10 cellular contexts compared by ENCODE assay signal in the genomic region with DNA sequence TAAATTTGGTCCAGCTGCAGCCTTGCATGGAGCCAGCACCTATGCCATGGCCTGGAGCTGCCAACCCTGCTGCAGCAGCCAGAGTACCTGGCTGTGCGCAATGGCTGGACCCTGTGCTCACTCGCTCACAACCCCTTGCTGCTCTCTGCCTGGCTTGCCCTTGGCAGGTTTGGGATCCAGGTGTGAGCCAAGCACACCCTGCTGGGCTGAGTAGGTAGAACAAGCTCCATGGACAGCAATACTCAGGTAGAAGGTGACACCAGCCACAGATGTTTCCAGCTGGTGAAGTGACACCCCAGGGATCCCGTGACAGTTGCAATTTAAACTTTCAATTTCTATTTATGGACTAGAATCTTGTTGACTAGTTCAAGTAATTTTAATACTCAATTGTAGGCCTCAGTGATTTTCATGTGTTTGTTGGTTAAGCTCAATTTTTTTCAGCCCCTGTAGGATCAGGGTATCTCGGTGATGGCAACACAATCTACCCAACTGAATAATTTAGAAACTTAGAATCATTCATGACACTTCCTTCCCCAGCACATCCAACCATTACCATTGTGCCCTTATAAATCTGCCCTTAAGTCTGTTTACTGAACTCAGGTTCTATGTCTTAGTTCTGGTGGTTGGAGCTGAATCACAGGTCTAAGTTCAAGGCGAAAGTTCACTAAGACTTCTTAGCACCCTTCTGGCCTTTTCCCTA.
DNase-seq lines count a peak whose midpoint lies in the region; ATAC-seq, FAIRE-seq and TF ChIP-seq lines count a peak whose summit lies in the region.
"Had no signal": no experiment of that assay in that cellular context is flagged by ENCODE, and none has a peak within 500 bp of the region (broad histone marks: within the 10 kb centered on the region; RNA-seq: fewer than 3 reads in every experiment).

No MANE protein-coding gene starts in this region.

- H3K9me2 ChIP-seq in OCI-LY7 (ENCODE audit: insufficient read depth, low read length) = no peaks in the 10 kb centered on the region

- no peak for TF ChIP-seq EP300 in gastroesophageal sphincter (IDR thresholded peaks at IDR 0.05)

- TF ChIP-seq CTCF in C4-2B (conservative IDR thresholded peaks at IDR 0.05) = peak; percentile 14
- peak; percentile 61 for TF ChIP-seq CTCF in OCI-LY7 (conservative IDR thresholded peaks at IDR 0.05; ENCODE audit: low read length)
- no peak for TF ChIP-seq CTCF in gastroesophageal sphincter (IDR thresholded peaks at IDR 0.05)

- no TSS peak for BruUV-seq in OCI-LY7 (replicated peaks; lab: Mats Ljungman, UMichigan)

- no peaks in the 10 kb centered on the region for H3K79me2 ChIP-seq in OCI-LY7 (ENCODE audit: insufficient read depth, low read depth, low read length)

- 86 to 97% methylated on average over 1 to 3 of the region's 5 CpGs for WGBS in gastroesophageal sphincter (ENCODE audit: low coverage in 1 of 2), 2 donors

- POLR2A ChIA-PET in OCI-LY7 (lab: Charles Lee) = interaction anchor here (0.6 to 1.4 kb wide), 4 partner anchors 10 to 425 kb away, joined by 3 read pairs; no protein-coding TSS in a partner anchor

- H3K27me3 ChIP-seq in gastroesophageal sphincter = peaks cover under 1% of the 10 kb centered on the region
- H3K27me3 ChIP-seq: vagina had no signal

- H3K4me1 ChIP-seq in OCI-LY7 (ENCODE audit: insufficient read depth, low read length, poor library complexity, severe bottlenecking) (peaks cover 32% of the 10 kb centered on the region), gastroesophageal sphincter (no peaks in the 10 kb centered on the region)
- H3K4me1 ChIP-seq: HAP-1, vagina had no signal

- H3K36me3 ChIP-seq in OCI-LY7 (ENCODE audit: insufficient read depth, low read length) = peaks cover 11% of the 10 kb centered on the region; the same call in 1 of the 2 replicates
- no peaks in the 10 kb centered on the region for H3K36me3 ChIP-seq in gastroesophageal sphincter
- H3K36me3 ChIP-seq: HAP-1, vagina had no signal

- H3K27ac ChIP-seq in C4-2B (no peak overlapping the region), OCI-LY7 (ENCODE audit: low read depth, low read length, poor library complexity, severe bottlenecking) (peak overlapping the region; percentile 68), gastroesophageal sphincter (no peak overlapping the region)
- H3K27ac ChIP-seq: vagina had no signal

- TF ChIP-seq POLR2A in gastroesophageal sphincter (IDR thresholded peaks at IDR 0.05) = no peak

- peak overlapping the region; percentile 47; the same call in 1 of the 2 replicates for H2AFZ ChIP-seq in OCI-LY7 (ENCODE audit: low read length)

- peak; percentile 65 for DNase-seq in OCI-LY7 (ENCODE audit: low spot score)
- no peak for DNase-seq in NCI-H187 treated with DMSO at 0.1 percent for 48 hours (lab: John Stamatoyannopoulos, UW)
- DNase-seq in RCC 7860 (ENCODE audit: low spot score) = no peak
- no peak for DNase-seq in ecto neural progenitor cell (ENCODE audit: low spot score)

- H3K4me2 ChIP-seq in OCI-LY7 (ENCODE audit: low read length) = peak overlapping the region; percentile 28

- ATAC-seq in GM19467 (IDR thresholded peaks at IDR 0.05; ENCODE audit: unreplicated experiment) (peak; percentile 73), esophagus mucosa (peak; percentile 72), gastroesophageal sphincter (no peak)

- FAIRE-seq in RCC 7860 (lab: Jason Lieb, UNC) = no peak

- H4K20me1 ChIP-seq in OCI-LY7 (ENCODE audit: insufficient read depth, low read length) = no peaks in the 10 kb centered on the region

- intact Hi-C loops in OCI-LY7 (cut with micrococcal nuclease; ENCODE audit: unreplicated experiment) = loop anchor here (5.0 to 10.0 kb wide), 2 partner anchors 228 to 360 kb away; no protein-coding TSS in a partner anchor

- CTCF ChIA-PET in OCI-LY7 (lab: Charles Lee; ENCODE audit: unreplicated experiment) = no interaction called here

- H3K9me3 ChIP-seq in OCI-LY7 (ENCODE audit: low read length) = peaks cover 13% of the 10 kb centered on the region
- H3K9me3 ChIP-seq in gastroesophageal sphincter = no peaks in the 10 kb centered on the region
- H3K9me3 ChIP-seq: HAP-1, vagina had no signal

- H3K4me3 ChIP-seq in OCI-LY7 (ENCODE audit: low read depth, low read length, poor library complexity, severe bottlenecking) (no peak overlapping the region), gastroesophageal sphincter (no peak overlapping the region)
- H3K4me3 ChIP-seq: HAP-1, vagina had no signal

Comparison
In these comparisons a context has a peak if more than half of its experiments do, and no peak if none do; other contexts are left out.
1. CTCF ChIP-seq: peak in C4-2B (single experiment) and OCI-LY7 (single experiment); none in gastroesophageal sphincter (0 of 4).